Comparison of ENCODE assay signal across 8 cellular contexts in genomic region chr12:113965951-113966797, GRCh38. TPM values are rescaled to one million over a fixed set of nuclear protein-coding genes. Genes with fewer than 3 reads are reported as not detected.
A peak's percentile ranks its signal among the peaks of the same experiment; 100 is the strongest.
DNase-seq lines count a peak whose midpoint lies in the region; ATAC-seq and TF ChIP-seq lines count a peak whose summit lies in the region.

TSS of gene RBM19 (minus strand) at chr12:113966325. CDS start at chr12:113966227, 98 bp downstream.

- ATAC-seq in HG02763 (IDR thresholded peaks at IDR 0.05; ENCODE audit: unreplicated experiment) (peak; percentile 96), Right ventricle myocardium inferior (peak; percentile 100)

- no peak for TF ChIP-seq EP300 in ovary (IDR thresholded peaks at IDR 0.05)

- H3K27ac ChIP-seq in ovary (peak within 1 kb of the TSS; percentile 19 to 36), thyroid gland (peak within 1 kb of the TSS in 2 of 3 donors; percentile 21 to 50)

- H3K4me3 ChIP-seq in ovary: peak within 1 kb of the TSS; percentile 65
- peak within 1 kb of the TSS; percentile 36 to 77 (median 43) for H3K4me3 ChIP-seq in thyroid gland (replicated peaks in 1 of 3)

- intact Hi-C loops in Right ventricle myocardium inferior (cut with DNase I) (no loop called here), ovary (cut with DNase I) (no loop called here), thyroid gland (cut with DNase I) (no loop called here)

- DNase-seq in NCI-H1417 (lab: John Stamatoyannopoulos, UW) (peak; percentile 99 to 100 (median 100)), SW 1271 (lab: John Stamatoyannopoulos, UW) (peak; percentile 91 to 95), Right ventricle myocardium inferior (ENCODE audit: missing footprints) (peak; percentile 99), ovary (peak; percentile 97 to 98 (median 97)), thyroid gland (peak; percentile 97 to 98)
- DNase-seq in activated naive CD8-positive, alpha-beta T cell treated with anti-CD3 and anti-CD28 coated beads, Interleukin-2, amount 50 U/mL, for 16 hours (ENCODE audit: low read depth, low spot score): peak; percentile 93

- H3K4me1 ChIP-seq in ovary (ENCODE audit: insufficient read depth) (peaks cover 3% of the 10 kb centered on the region), thyroid gland (peaks cover 9 to 16% of the 10 kb centered on the region in 2 donors)

- no peaks in the 10 kb centered on the region for H3K36me3 ChIP-seq in ovary
- peaks cover 12% of the 10 kb centered on the region in 2 donors for H3K36me3 ChIP-seq in thyroid gland

- H3K27me3 ChIP-seq in ovary: no peaks in the 10 kb centered on the region
- no peaks in the 10 kb centered on the region for H3K27me3 ChIP-seq in thyroid gland

- TF ChIP-seq POLR2A in ovary (IDR thresholded peaks at IDR 0.05) (peak; percentile 42), thyroid gland (IDR thresholded peaks at IDR 0.05) (peak in 1 of 2 donors; percentile 67)

- 0 to 1% (median 0%) methylated on average over 46 of the region's 46 CpGs for WGBS in ovary, 3 donors
- 0 to 1% methylated on average over 43 to 44 of the region's 46 CpGs for WGBS in thyroid gland, 2 donors

- TF ChIP-seq CTCF in GM12874 (IDR thresholded peaks at IDR 0.05; ENCODE audit: insufficient read depth, low read depth, low read length) (peak; percentile 93), ovary (IDR thresholded peaks at IDR 0.05) (peak; percentile 86 to 96 (median 94)), thyroid gland (IDR thresholded peaks at IDR 0.05) (peak; percentile 74 to 95 (median 84))

- H3K9me3 ChIP-seq in ovary: no peaks in the 10 kb centered on the region
- no peaks in the 10 kb centered on the region for H3K9me3 ChIP-seq in thyroid gland

RNA-seq across cellular contexts. Expression of gene RBM19, which starts in this region (rescaled TPM):
- total RNA-seq in Right ventricle myocardium inferior: 15.8 TPM
- 10 to 100 TPM; 23.3 to 44.0 (median 34.0) TPM for total RNA-seq in ovary
- polyA plus RNA-seq in ovary: 10 to 100 TPM; 11.6 to 17.3 TPM
- 10 to 100 TPM; 27.3 to 40.6 (median 36.1) TPM for total RNA-seq in thyroid gland

Comparison
In these comparisons a context has a peak if more than half of its experiments do, and no peak if none do; other contexts are left out.
1. Peak in every context shown above with its lines: DNase-seq, ATAC-seq, H3K4me3 ChIP-seq and H3K27ac ChIP-seq.